In the genomic region with DNA sequence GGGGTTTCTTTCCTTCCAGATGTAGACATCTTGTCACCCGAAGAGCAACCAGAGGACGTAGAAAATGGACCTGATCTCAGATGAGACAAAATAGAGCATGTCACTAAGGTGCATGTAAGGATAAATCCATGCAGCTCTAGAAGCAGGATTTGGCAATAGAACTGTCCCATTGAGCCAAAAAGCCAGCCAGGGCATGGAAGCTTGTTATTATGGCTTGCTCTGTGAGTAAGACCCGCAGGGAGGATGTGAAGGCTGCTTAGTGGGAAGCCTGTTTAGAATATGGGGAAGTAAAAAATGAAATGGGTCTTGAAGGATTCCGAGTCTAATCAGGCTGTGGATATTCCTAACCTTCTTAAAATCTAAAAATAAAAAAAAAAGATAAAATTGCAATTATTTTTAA, we compare ENCODE assay signal across 16 cellular contexts.
DNase-seq lines count a peak whose midpoint lies in the region; TF ChIP-seq lines count a peak whose summit lies in the region.
"Had no signal": no experiment of that assay in that cellular context is flagged by ENCODE, and none has a peak within 500 bp of the region (broad histone marks: within the 10 kb centered on the region; RNA-seq: fewer than 3 reads in every experiment).

No MANE protein-coding gene starts in this region.

- no peaks in the 10 kb centered on the region for H3K79me2 ChIP-seq in ACC112 (ENCODE audit: control insufficient read depth, insufficient read depth, low read length, unreplicated experiment)
- H3K79me2 ChIP-seq in PC-9 (ENCODE audit: low read depth), result no peaks in the 10 kb centered on the region

- H3K4me3 ChIP-seq in ACC112 (ENCODE audit: low read depth, low read length) (peak overlapping the region; percentile 61), PC-9 (no peak overlapping the region), brain microvascular endothelial cell (ENCODE audit: low read depth, low read length) (no peak overlapping the region)
- H3K4me3 ChIP-seq: upper lobe of right lung had no signal

- H3K36me3 ChIP-seq in ACC112 (ENCODE audit: insufficient read depth, low read length) (no peaks in the 10 kb centered on the region), PC-9 (ENCODE audit: low read depth) (no peaks in the 10 kb centered on the region), brain microvascular endothelial cell (replicated peaks) (no peaks in the 10 kb centered on the region)
- H3K36me3 ChIP-seq: upper lobe of right lung had no signal

- no peaks in the 10 kb centered on the region for H4K20me1 ChIP-seq in PC-9 (ENCODE audit: insufficient read depth)

- H3K9me3 ChIP-seq in PC-9 (ENCODE audit: insufficient read depth, low read depth), result no peaks in the 10 kb centered on the region
- H3K9me3 ChIP-seq: Caco-2, upper lobe of right lung had no signal

- no TSS peak for BruUV-seq in PC-9 (replicated peaks; lab: Mats Ljungman, UMichigan)

- POLR2A ChIA-PET in PC-9 (lab: Charles Lee; ENCODE audit: unreplicated experiment), result no interaction called here

- TF ChIP-seq CTCF in PC-9 (conservative IDR thresholded peaks at IDR 0.05) (no peak), brain microvascular endothelial cell (IDR thresholded peaks at IDR 0.05; ENCODE audit: low read depth, low read length, missing control alignments) (no peak)

- no peaks in the 10 kb centered on the region for H3K27me3 ChIP-seq in ACC112 (ENCODE audit: insufficient read depth, low read length)
- H3K27me3 ChIP-seq in PC-9 (ENCODE audit: insufficient read depth, low read depth), result no peaks in the 10 kb centered on the region
- H3K27me3 ChIP-seq in brain microvascular endothelial cell (replicated peaks), result no peaks in the 10 kb centered on the region
- H3K27me3 ChIP-seq: upper lobe of right lung had no signal

- intact Hi-C loops in PC-9 (cut with micrococcal nuclease; ENCODE audit: unreplicated experiment), result no loop called here

- no peaks in the 10 kb centered on the region for H3F3A ChIP-seq in PC-9 (ENCODE audit: insufficient read depth, low read depth)

- in situ Hi-C loops in brain microvascular endothelial cell (cut with HindIII; ENCODE audit: low pct_ligation_motif_present, low sequenced_read_pairs), result loop anchor here (25.0 kb wide), 1 partner anchor 917 kb away; no protein-coding TSS in a partner anchor

- H3K9me2 ChIP-seq in PC-9 (ENCODE audit: insufficient read depth), result no peaks in the 10 kb centered on the region

- H2AFZ ChIP-seq in ACC112 (ENCODE audit: low read length, unreplicated experiment) (peak overlapping the region; percentile 77), PC-9 (no peak overlapping the region)

- DNase-seq in NCI-H345 treated with DMSO at 0.1 percent for 48 hours (lab: John Stamatoyannopoulos, UW; ENCODE audit: unreplicated experiment) (peak; percentile 71), inferior parietal cortex (ENCODE audit: extremely low spot score) (peak; percentile 47), PC-9 (no peak), HUDEP-2 (lab: John Stamatoyannopoulos, UW; ENCODE audit: unreplicated experiment in 76 of 76) (no peak), brain microvascular endothelial cell (no peak)
- DNase-seq in stimulated activated naive CD4-positive, alpha-beta T cell treated with Interleukin-2 at 50 U/mL for 16 hours (lab: John Stamatoyannopoulos, UW), result no peak
- DNase-seq: ACHN; activated CD8-positive, alpha-beta T cell treated with anti-CD3 and anti-CD28 coated beads for 36 hours; activated gamma-delta T cell; Caco-2; mesendoderm; NCI-H82; SHP77; upper lobe of right lung had no signal

- CTCF ChIA-PET in PC-9 (lab: Charles Lee), result no interaction called here

- peaks cover 10% of the 10 kb centered on the region for H3K4me1 ChIP-seq in ACC112 (ENCODE audit: control insufficient read depth, insufficient read depth, low read length, unreplicated experiment)
- H3K4me1 ChIP-seq in PC-9 (replicated peaks; ENCODE audit: insufficient read depth), result no peaks in the 10 kb centered on the region
- H3K4me1 ChIP-seq: Caco-2 had no signal

- no peak overlapping the region for H3K4me2 ChIP-seq in PC-9

- H3K27ac ChIP-seq in ACC112 (ENCODE audit: low read depth, low read length) (no peak overlapping the region), cingulate gyrus (ENCODE audit: low read depth, low read length) (peak overlapping the region; percentile 32), PC-9 (no peak overlapping the region), brain microvascular endothelial cell (no peak overlapping the region)
- H3K27ac ChIP-seq: upper lobe of right lung had no signal

Comparison
In these comparisons a context has a peak if more than half of its experiments do, and no peak if none do; other contexts are left out.
1. DNase-seq: peak in NCI-H345 treated with DMSO at 0.1 percent for 48 hours (single experiment) and inferior parietal cortex (single experiment); none in PC-9 (0 of 2), HUDEP-2 (0 of 76), stimulated activated naive CD4-positive, alpha-beta T cell treated with Interleukin-2 at 50 U/mL for 16 hours (single experiment) and brain microvascular endothelial cell (single experiment).